8 cellular contexts compared by ENCODE assay signal in genomic region chr17:33778505-33779398, GRCh38.
A peak's percentile ranks its signal among the peaks of the same experiment; 100 is the strongest.
DNase-seq lines count a peak whose midpoint lies in the region; ATAC-seq and TF ChIP-seq lines count a peak whose summit lies in the region.

No MANE protein-coding gene starts in this region.

- H3K4me1 ChIP-seq in mesenchymal stem cell (ENCODE audit: control insufficient read depth, insufficient read depth, low read depth, low read length): no peaks in the 10 kb centered on the region

- no peaks in the 10 kb centered on the region for H3K36me3 Mint-ChIP-seq in effector memory CD8-positive, alpha-beta T cell (ENCODE audit: insufficient read depth)

- H3K36me3 ChIP-seq in mesenchymal stem cell (ENCODE audit: control insufficient read depth in 1 of 2, insufficient read depth in 2 of 2, low read depth in 1 of 2, low read length in 2 of 2): no peaks in the 10 kb centered on the region

- H3K9me3 Mint-ChIP-seq in effector memory CD8-positive, alpha-beta T cell: peaks cover 0 to 2% of the 10 kb centered on the region in 2 donors

- no peak overlapping the region for H3K27ac Mint-ChIP-seq in effector memory CD8-positive, alpha-beta T cell

- no peak overlapping the region for H3K27ac ChIP-seq in mesenchymal stem cell (ENCODE audit: low read length, poor library complexity, severe bottlenecking)

- no peak overlapping the region for H3K9ac ChIP-seq in mesenchymal stem cell (ENCODE audit: low read length)

- no peak overlapping the region for H4K8ac ChIP-seq in mesenchymal stem cell (ENCODE audit: low read length)

- H3K14ac ChIP-seq in mesenchymal stem cell (ENCODE audit: low read length in 2 of 2): no peak overlapping the region

- no peak overlapping the region for H2AFZ ChIP-seq in mesenchymal stem cell (ENCODE audit: low read depth, low read length)

- H3K27me3 Mint-ChIP-seq in effector memory CD8-positive, alpha-beta T cell: peaks cover 31 to 72% of the 10 kb centered on the region in 2 donors

- no peak overlapping the region for H2AK5ac ChIP-seq in mesenchymal stem cell (ENCODE audit: low read length, severe bottlenecking)

- no peak overlapping the region for H2BK5ac ChIP-seq in mesenchymal stem cell (ENCODE audit: low read depth, low read length, poor library complexity, severe bottlenecking)

- no peaks in the 10 kb centered on the region for H3K79me1 ChIP-seq in mesenchymal stem cell (replicated peaks; ENCODE audit: low read length, poor library complexity, severe bottlenecking)

- no peak overlapping the region for H2BK120ac ChIP-seq in mesenchymal stem cell (ENCODE audit: low read depth, low read length)

- no peaks in the 10 kb centered on the region for H3K9me3 ChIP-seq in mesenchymal stem cell (ENCODE audit: control insufficient read depth, low read length)

- peak; percentile 98 for TF ChIP-seq CTCF in LNCAP (IDR thresholded peaks at IDR 0.05)

- no peak overlapping the region for H3K23ac ChIP-seq in mesenchymal stem cell (ENCODE audit: low read length in 2 of 2)

- no peaks in the 10 kb centered on the region for H3K4me1 Mint-ChIP-seq in effector memory CD8-positive, alpha-beta T cell (ENCODE audit: low read depth in 2 of 2)

- H2BK15ac ChIP-seq in mesenchymal stem cell (ENCODE audit: low read depth, poor library complexity, severe bottlenecking): no peak overlapping the region

- H2BK12ac ChIP-seq in mesenchymal stem cell (ENCODE audit: low read length in 2 of 2): no peak overlapping the region

- no peak overlapping the region for H3K4ac ChIP-seq in mesenchymal stem cell (ENCODE audit: low read depth in 1 of 2, low read length in 2 of 2)

- ATAC-seq in effector memory CD8-positive, alpha-beta T cell (replicated peaks): no peak
- ATAC-seq in GM19035 (IDR thresholded peaks at IDR 0.05; ENCODE audit: unreplicated experiment): no peak

- no peak overlapping the region for H3K4me2 ChIP-seq in mesenchymal stem cell (ENCODE audit: low read length, poor library complexity, severe bottlenecking)

- WGBS in mesenchymal stem cell: 65% methylated on average over 6 of the region's 9 CpGs

- no peak overlapping the region for H3K18ac ChIP-seq in mesenchymal stem cell (ENCODE audit: low read depth in 1 of 2, low read length in 2 of 2)

- peaks cover 0 to 23% of the 10 kb centered on the region in 2 experiments for H3K27me3 ChIP-seq in mesenchymal stem cell (ENCODE audit: control insufficient read depth in 1 of 2, insufficient read depth in 1 of 2, low read length in 2 of 2)

- peak; percentile 8 for DNase-seq in SKM-1 (lab: John Stamatoyannopoulos, UW; ENCODE audit: unreplicated experiment)
- no peak for DNase-seq in SKM-1 treated with dmso at 0.1 percent for 144 hours (lab: John Stamatoyannopoulos, UW; ENCODE audit: unreplicated experiment)
- DNase-seq in SW480 (ENCODE audit: low spot score): peak; percentile 66
- DNase-seq in effector memory CD8-positive, alpha-beta T cell: peak in 2 of 3 experiments; percentile 8 to 15
- peak; percentile 47 for DNase-seq in mesenchymal stem cell
- peak; percentile 27 for DNase-seq in stromal cell of bone marrow (ENCODE audit: low read depth)

- no peak overlapping the region for H3K4me3 ChIP-seq in mesenchymal stem cell (ENCODE audit: insufficient read depth in 1 of 2, low read depth in 1 of 2, low read length in 2 of 2)

- H4K91ac ChIP-seq in mesenchymal stem cell (ENCODE audit: low read length): no peak overlapping the region

- H3K4me3 Mint-ChIP-seq in effector memory CD8-positive, alpha-beta T cell: no peak overlapping the region
